ENCODE assay signal across 7 cellular contexts in the genomic region with DNA sequence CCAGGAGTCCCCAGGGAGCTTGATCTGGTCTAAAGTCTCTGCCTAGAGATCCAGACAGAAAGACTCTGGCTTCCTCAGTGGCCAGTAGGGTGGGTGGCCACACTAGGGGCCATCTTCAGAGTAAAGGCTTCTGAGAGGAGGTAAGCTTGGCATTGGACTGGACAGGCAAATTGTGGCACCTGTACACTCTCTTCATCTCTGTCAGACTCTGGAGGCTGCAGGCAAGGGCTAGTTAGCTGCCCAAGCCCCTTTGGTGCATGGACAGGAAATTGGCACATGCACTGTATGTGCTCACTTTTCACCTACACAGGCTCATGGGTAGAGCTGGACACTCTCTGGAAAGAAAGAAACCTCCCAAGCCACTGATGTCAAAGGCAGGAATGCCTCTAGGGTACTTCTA.
"Had no signal": no experiment of that assay in that cellular context is flagged by ENCODE, and none has a peak within 500 bp of the region (broad histone marks: within the 10 kb centered on the region; RNA-seq: fewer than 3 reads in every experiment).

No MANE protein-coding gene starts in this region.

- H3K36me3 Mint-ChIP-seq: IgD-negative memory B cell had no signal

- ATAC-seq: GM23338, HepG2 had no signal

- DNase-seq: H9, HCEC 1CT, HFFc6 had no signal

- H3K27ac ChIP-seq: HL-60 had no signal

- H3K4me1 Mint-ChIP-seq: H9 had no signal

- H3K4me3 ChIP-seq: GM23338 had no signal

- H3K9me3 Mint-ChIP-seq: GM23338, HFFc6 had no signal

- H3K4me2 ChIP-seq: GM23338 had no signal

- H3K4me3 Mint-ChIP-seq: GM23338, H9, HFFc6, IgD-negative memory B cell had no signal

- H2AFZ ChIP-seq: GM23338 had no signal

- H3K27ac Mint-ChIP-seq: GM23338, H9, HFFc6, IgD-negative memory B cell had no signal

- H3K27me3 Mint-ChIP-seq: IgD-negative memory B cell had no signal
